25 cellular contexts compared by ENCODE assay signal in the genomic region with DNA sequence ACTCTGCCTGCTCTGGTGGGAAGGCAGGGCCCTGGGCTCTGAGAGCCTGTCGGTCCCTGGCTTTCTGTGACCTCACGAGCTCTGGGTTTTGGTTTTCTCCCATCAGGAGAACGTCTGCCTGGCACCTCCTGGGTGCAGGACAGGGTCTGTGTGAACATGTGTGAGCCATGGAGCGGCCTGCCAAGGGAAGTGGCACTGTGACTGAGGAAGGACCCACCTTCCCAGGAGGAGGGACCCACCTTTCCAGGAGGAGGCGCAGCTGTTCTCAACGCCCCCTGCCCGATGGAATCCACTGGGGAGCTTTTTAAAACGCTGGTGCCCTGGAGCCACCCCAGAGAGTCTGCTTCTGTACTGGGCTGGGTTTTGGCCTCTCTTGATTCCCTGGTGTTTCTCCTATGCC.
A peak's percentile ranks its signal among the peaks of the same experiment; 100 is the strongest.
DNase-seq lines count a peak whose midpoint lies in the region; ATAC-seq and TF ChIP-seq lines count a peak whose summit lies in the region.
"Had no signal": no experiment of that assay in that cellular context is flagged by ENCODE, and none has a peak within 500 bp of the region (broad histone marks: within the 10 kb centered on the region; RNA-seq: fewer than 3 reads in every experiment).

No MANE protein-coding gene starts in this region.

- H3K27me3 ChIP-seq in cardiac muscle cell: no peaks in the 10 kb centered on the region
- H3K27me3 ChIP-seq in aorta (ENCODE audit: control insufficient read depth in 1 of 2, insufficient read depth in 2 of 2, low read length in 1 of 2): no peaks in the 10 kb centered on the region
- H3K27me3 ChIP-seq in CD4-positive, alpha-beta memory T cell (ENCODE audit: insufficient read depth, low read length): no peaks in the 10 kb centered on the region
- H3K27me3 ChIP-seq: breast epithelium had no signal

- no peak for DNase-seq in cardiac muscle cell (ENCODE audit: low read depth in 1 of 2, low spot score in 1 of 2)
- DNase-seq in Right ventricle myocardium superior: no peak
- no peak for DNase-seq in coronary artery (ENCODE audit: low spot score)
- DNase-seq in nephron progenitor cell: no peak
- no peak for DNase-seq in aorta
- no peak for DNase-seq in CD4-positive, alpha-beta memory T cell
- DNase-seq: activated CD4-positive, alpha-beta memory T cell treated with anti-CD3 and anti-CD28 coated beads for 36 hours; activated effector memory CD4-positive, alpha-beta T cell treated with Interleukin-2 at 50 U/mL for 16 hours; C1 segment of cervical spinal cord; dermis blood vessel endothelial cell; Karpas-422; NCI-H187 treated with DMSO at 0.1 percent for 48 hours; NCI-H526 treated with DMSO at 0.1 percent for 48 hours; RPMI8226; small intestine; stimulated activated CD4-positive, alpha-beta T cell treated with anti-CD3 and anti-CD28 coated beads, Interleukin-2, amount 100 ng/mL, for 24 hours; stimulated activated naive CD4-positive, alpha-beta T cell; T-helper 9 cell had no signal

- CTCF ChIA-PET in CD4-positive, alpha-beta memory T cell (lab: Charles Lee; ENCODE audit: partially characterized antibody): no interaction called here

- H3K4me3 ChIP-seq in cardiac muscle cell: no peak overlapping the region
- H3K4me3 ChIP-seq in coronary artery: no peak overlapping the region
- H3K4me3 ChIP-seq in aorta (ENCODE audit: low read length in 2 of 2): no peak overlapping the region
- no peak overlapping the region for H3K4me3 ChIP-seq in CD4-positive, alpha-beta memory T cell (ENCODE audit: low read length in 2 of 2)
- H3K4me3 ChIP-seq: breast epithelium, heart left ventricle, psoas muscle had no signal

- no peaks in the 10 kb centered on the region for H3K36me3 Mint-ChIP-seq in nephron progenitor cell (ENCODE audit: low read depth)
- H3K36me3 Mint-ChIP-seq in CD4-positive, alpha-beta memory T cell: no peaks in the 10 kb centered on the region
- H3K36me3 Mint-ChIP-seq: activated CD4-positive, alpha-beta memory T cell treated with anti-CD3 and anti-CD28 coated beads for 36 hours had no signal

- H3K9me3 ChIP-seq in cardiac muscle cell (ENCODE audit: low read depth) (no peaks in the 10 kb centered on the region), aorta (ENCODE audit: control insufficient read depth, low read length) (no peaks in the 10 kb centered on the region)
- no peaks in the 10 kb centered on the region for H3K9me3 ChIP-seq in CD4-positive, alpha-beta memory T cell (ENCODE audit: control insufficient read depth in 1 of 2, low read length in 2 of 2)
- H3K9me3 ChIP-seq: breast epithelium, heart left ventricle, psoas muscle had no signal

- intact Hi-C loops in Right ventricle myocardium superior (cut with DNase I) (no loop called here), aorta (cut with DNase I) (no loop called here)
- intact Hi-C loops in CD4-positive, alpha-beta memory T cell (cut with micrococcal nuclease): no loop called here

- peak overlapping the region; percentile 51 for H3K4me3 Mint-ChIP-seq in nephron progenitor cell
- no peak overlapping the region for H3K4me3 Mint-ChIP-seq in CD4-positive, alpha-beta memory T cell
- H3K4me3 Mint-ChIP-seq: activated CD4-positive, alpha-beta memory T cell treated with anti-CD3 and anti-CD28 coated beads for 36 hours; neural crest cell had no signal

- H3K4me1 ChIP-seq in cardiac muscle cell (ENCODE audit: low read depth) (peaks cover 18% of the 10 kb centered on the region), aorta (ENCODE audit: control insufficient read depth in 1 of 2, insufficient read depth in 2 of 2, low read length in 2 of 2) (no peaks in the 10 kb centered on the region)
- no peaks in the 10 kb centered on the region for H3K4me1 ChIP-seq in CD4-positive, alpha-beta memory T cell (ENCODE audit: insufficient read depth, low read length)
- H3K4me1 ChIP-seq: breast epithelium, psoas muscle had no signal

- peak overlapping the region; percentile 91 for H3K27ac Mint-ChIP-seq in nephron progenitor cell
- H3K27ac Mint-ChIP-seq in CD4-positive, alpha-beta memory T cell: no peak overlapping the region
- H3K27ac Mint-ChIP-seq: activated CD4-positive, alpha-beta memory T cell treated with anti-CD3 and anti-CD28 coated beads for 36 hours had no signal

- POLR2A ChIA-PET in CD4-positive, alpha-beta memory T cell (lab: Charles Lee; ENCODE audit: partially characterized antibody): no interaction called here

- ATAC-seq in Right ventricle myocardium superior (ENCODE audit: poor library complexity) (no peak), aorta (ENCODE audit: low FRiP score) (no peak), GM19324 (IDR thresholded peaks at IDR 0.05; ENCODE audit: low FRiP score, unreplicated experiment) (no peak), HG03108 (IDR thresholded peaks at IDR 0.05; ENCODE audit: unreplicated experiment) (no peak)
- ATAC-seq: HCT116 had no signal

- H3K36me3 ChIP-seq in cardiac muscle cell (no peaks in the 10 kb centered on the region), aorta (ENCODE audit: control insufficient read depth in 1 of 2, insufficient read depth in 2 of 2, low read length in 1 of 2) (no peaks in the 10 kb centered on the region)
- no peaks in the 10 kb centered on the region for H3K36me3 ChIP-seq in CD4-positive, alpha-beta memory T cell (ENCODE audit: insufficient read depth, low read length)
- H3K36me3 ChIP-seq: breast epithelium, heart left ventricle had no signal

- peaks cover 14% of the 10 kb centered on the region for H3K27me3 Mint-ChIP-seq in nephron progenitor cell (ENCODE audit: low read depth, poor library complexity)
- peaks cover 0 to 1% of the 10 kb centered on the region in 2 donors for H3K27me3 Mint-ChIP-seq in CD4-positive, alpha-beta memory T cell
- H3K27me3 Mint-ChIP-seq: activated CD4-positive, alpha-beta memory T cell treated with anti-CD3 and anti-CD28 coated beads for 36 hours had no signal

- H3K27ac ChIP-seq in cardiac muscle cell (peak overlapping the region; percentile 42), coronary artery (peak overlapping the region; percentile 42 to 73), aorta (ENCODE audit: low read depth in 1 of 2, low read length in 2 of 2) (peak overlapping the region; percentile 4 to 18)
- no peak overlapping the region for H3K27ac ChIP-seq in CD4-positive, alpha-beta memory T cell (ENCODE audit: low read depth, low read length)
- H3K27ac ChIP-seq: breast epithelium, psoas muscle had no signal

- H3K4me1 Mint-ChIP-seq in nephron progenitor cell: peaks cover 77% of the 10 kb centered on the region
- no peaks in the 10 kb centered on the region for H3K4me1 Mint-ChIP-seq in CD4-positive, alpha-beta memory T cell

- WGBS in aorta, 2 donors: 12 to 20% methylated on average over 8 of the region's 8 CpGs

- TF ChIP-seq CTCF in cardiac muscle cell (IDR thresholded peaks at IDR 0.05; ENCODE audit: low read depth, low read length) (no peak), coronary artery (IDR thresholded peaks at IDR 0.05) (no peak), nephron progenitor cell (IDR thresholded peaks at IDR 0.05) (no peak)

- H3K9me3 Mint-ChIP-seq in nephron progenitor cell: no peaks in the 10 kb centered on the region
- no peaks in the 10 kb centered on the region for H3K9me3 Mint-ChIP-seq in CD4-positive, alpha-beta memory T cell
- H3K9me3 Mint-ChIP-seq: activated CD4-positive, alpha-beta memory T cell treated with anti-CD3 and anti-CD28 coated beads for 36 hours; neural crest cell had no signal
